ENCODE assay signal across 8 cellular contexts in the genomic region with DNA sequence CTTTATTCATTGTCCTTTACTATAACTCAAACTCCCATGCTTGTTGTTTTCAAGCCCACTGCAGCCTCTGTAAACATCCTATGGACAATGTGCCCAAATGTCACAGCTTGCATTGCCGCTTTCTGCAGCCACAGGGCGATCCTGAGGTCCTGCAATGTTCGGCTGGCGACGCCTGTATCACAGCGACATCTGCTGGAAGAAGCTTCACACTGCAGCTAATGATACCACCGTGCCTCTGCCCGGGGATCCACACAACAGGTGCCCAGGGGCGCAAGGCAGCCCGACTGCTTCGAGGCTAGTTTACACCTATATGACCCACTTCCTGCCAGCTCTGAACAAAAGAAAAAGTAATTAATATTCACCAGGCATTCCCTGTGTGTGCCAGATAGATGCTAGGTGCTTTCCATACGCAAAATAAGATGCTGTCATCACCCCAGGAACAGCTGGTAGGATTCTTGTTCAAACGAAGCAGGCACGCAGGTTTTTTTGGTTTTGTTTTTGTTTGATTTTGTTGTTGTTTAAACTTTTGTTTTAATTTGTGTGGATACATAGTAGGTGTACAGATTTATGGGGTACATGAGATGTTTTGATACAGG.
DNase-seq lines count a peak whose midpoint lies in the region; ATAC-seq and TF ChIP-seq lines count a peak whose summit lies in the region.

No MANE protein-coding gene starts in this region.

- intact Hi-C loops in heart right ventricle (cut with DNase I), result loop anchor here in 7 of 10 donors (5.0 to 10.0 kb wide), 3 partner anchors 1059 to 1077 kb away; no protein-coding TSS in a partner anchor

- no peaks in the 10 kb centered on the region for H3K27me3 ChIP-seq in SK-N-SH (ENCODE audit: insufficient read depth)
- no peaks in the 10 kb centered on the region for H3K27me3 ChIP-seq in heart right ventricle

- H3K36me3 ChIP-seq in SK-N-SH (replicated peaks in 1 of 2; ENCODE audit: control insufficient read depth in 1 of 2, insufficient read depth in 2 of 2, low read length in 1 of 2), result no peaks in the 10 kb centered on the region
- no peaks in the 10 kb centered on the region for H3K36me3 ChIP-seq in heart right ventricle

- DNase-seq in HCEC 1CT (peak; percentile 29), LoVo (ENCODE audit: low spot score) (peak; percentile 69), SK-N-SH (peak; percentile 69), heart right ventricle (peak; percentile 55 to 62), renal cortical epithelial cell (ENCODE audit: low read depth) (peak; percentile 42), GF-D8 (lab: John Stamatoyannopoulos, UW) (no peak)
- peak; percentile 53 for DNase-seq in activated naive CD8-positive, alpha-beta T cell treated with anti-CD3 and anti-CD28 coated beads for 36 hours

- peak; percentile 80 to 93 (median 88) for ATAC-seq in heart right ventricle

- H3K27ac Mint-ChIP-seq in activated naive CD8-positive, alpha-beta T cell treated with anti-CD3 and anti-CD28 coated beads for 36 hours, result no peak overlapping the region

- POLR2A ChIA-PET in SK-N-SH (lab: Yijun Ruan, JAX), result no interaction called here

- no peaks in the 10 kb centered on the region for H3K4me1 Mint-ChIP-seq in activated naive CD8-positive, alpha-beta T cell treated with anti-CD3 and anti-CD28 coated beads for 36 hours

- H3K79me2 ChIP-seq in SK-N-SH (ENCODE audit: insufficient read depth), result no peaks in the 10 kb centered on the region

- H3K27ac ChIP-seq in SK-N-SH (ENCODE audit: low read depth in 2 of 2, low read length in 1 of 2) (no peak overlapping the region), heart right ventricle (no peak overlapping the region)

- no peak overlapping the region for H3K9ac ChIP-seq in SK-N-SH

- H3K36me3 Mint-ChIP-seq in activated naive CD8-positive, alpha-beta T cell treated with anti-CD3 and anti-CD28 coated beads for 36 hours, result no peaks in the 10 kb centered on the region

- peak; percentile 99 for TF ChIP-seq RAD21 in SK-N-SH (IDR thresholded peaks at IDR 0.05; ENCODE audit: low read length)

- no peak overlapping the region for H3K4me3 Mint-ChIP-seq in activated naive CD8-positive, alpha-beta T cell treated with anti-CD3 and anti-CD28 coated beads for 36 hours

- no peaks in the 10 kb centered on the region for H3K27me3 Mint-ChIP-seq in activated naive CD8-positive, alpha-beta T cell treated with anti-CD3 and anti-CD28 coated beads for 36 hours

- H3K9me2 ChIP-seq in SK-N-SH, result no peaks in the 10 kb centered on the region

- H2AFZ ChIP-seq in SK-N-SH (ENCODE audit: low read depth), result no peak overlapping the region

- no peaks in the 10 kb centered on the region for H3F3A ChIP-seq in SK-N-SH (replicated peaks; ENCODE audit: insufficient read depth)

- no peak for TF ChIP-seq EP300 in SK-N-SH (IDR thresholded peaks at IDR 0.05; ENCODE audit: borderline replicate concordance in 1 of 2, low read depth in 1 of 2, low read length in 1 of 2)

- H3K4me2 ChIP-seq in SK-N-SH, result no peak overlapping the region

- no peaks in the 10 kb centered on the region for H3K9me3 Mint-ChIP-seq in activated naive CD8-positive, alpha-beta T cell treated with anti-CD3 and anti-CD28 coated beads for 36 hours

- peak; percentile 98 for TF ChIP-seq CTCF in GM12873 (IDR thresholded peaks at IDR 0.05; ENCODE audit: insufficient read depth, low read depth, low read length, missing control alignments)
- peak; percentile 92 for TF ChIP-seq CTCF in SK-N-SH (IDR thresholded peaks at IDR 0.05)
- TF ChIP-seq CTCF in heart right ventricle (IDR thresholded peaks at IDR 0.05), result peak; percentile 89 to 99 (median 97)

- CTCF ChIA-PET in SK-N-SH (lab: Yijun Ruan, JAX), result interaction anchor here (0.5 to 3.5 kb wide), 81 partner anchors 8 to 1837 kb away, joined by 3 to 59 read pairs (median 3); no protein-coding TSS in a partner anchor

- no peaks in the 10 kb centered on the region for H4K20me1 ChIP-seq in SK-N-SH (ENCODE audit: insufficient read depth)

- H3K9me3 ChIP-seq in SK-N-SH (no peaks in the 10 kb centered on the region), heart right ventricle (no peaks in the 10 kb centered on the region)

- WGBS in SK-N-SH (ENCODE audit: low lambda C conversion rate), result 15% methylated on average over 14 of the region's 14 CpGs
- 13 to 17% methylated on average over 14 of the region's 14 CpGs for WGBS in heart right ventricle, 2 donors

- H3K4me3 ChIP-seq in SK-N-SH (ENCODE audit: low read depth in 2 of 2, low read length in 1 of 2), result no peak overlapping the region; a peak in 1 of 4 replicates
- no peak overlapping the region for H3K4me3 ChIP-seq in heart right ventricle

- no peaks in the 10 kb centered on the region; a peak in 1 of 4 replicates for H3K4me1 ChIP-seq in SK-N-SH (ENCODE audit: control insufficient read depth in 1 of 2, insufficient read depth in 2 of 2, low read depth in 1 of 2, low read length in 1 of 2)
- peaks cover 0 to 13% (median 6%) of the 10 kb centered on the region in 9 donors for H3K4me1 ChIP-seq in heart right ventricle

TF ChIP-seq in SK-N-SH, 30 proteins besides CTCF, POLR2A, EP300 and RAD21:
- TF ChIP-seq SMC3 (IDR thresholded peaks at IDR 0.05; ENCODE audit: low read depth, low read length) (peak; percentile 94), FOXM1 (IDR thresholded peaks at IDR 0.05; ENCODE audit: low read depth) (no peak), RFX5 (IDR thresholded peaks at IDR 0.05; ENCODE audit: low read length) (no peak), RCOR1 (IDR thresholded peaks at IDR 0.05; ENCODE audit: low read length) (peak; percentile 41; the same call in 1 of the 2 replicates), TAF1 (IDR thresholded peaks at IDR 0.05; ENCODE audit: borderline replicate concordance, low read depth, low read length) (no peak), FOSL2 (IDR thresholded peaks at IDR 0.05; ENCODE audit: borderline replicate concordance, low read depth) (no peak)
